8 cellular contexts compared by ENCODE assay signal in genomic region chr4:140252742-140253555, GRCh38.
DNase-seq lines count a peak whose midpoint lies in the region; ATAC-seq and TF ChIP-seq lines count a peak whose summit lies in the region.

No MANE protein-coding gene starts in this region.

- H3K9ac ChIP-seq in OCI-LY1 (ENCODE audit: low read length) (peak overlapping the region; percentile 25; the same call in 1 of the 2 replicates), mucosa of stomach (ENCODE audit: low read length) (peak overlapping the region; percentile 77)

- peak overlapping the region; percentile 63 for H3K4me2 ChIP-seq in OCI-LY1 (ENCODE audit: low read length)

- no peaks in the 10 kb centered on the region for H3K36me3 Mint-ChIP-seq in stimulated activated effector memory CD8-positive, alpha-beta T cell treated with anti-CD3 and anti-CD28 coated beads, Interleukin-12 subunit alpha, Interleukin-12 subunit beta, amount 100 ng/mL, for 72 hours

- H3K4me3 ChIP-seq in AG04449 (ENCODE audit: low read depth, low read length) (peak overlapping the region; percentile 59), OCI-LY1 (ENCODE audit: low read depth, low read length, poor library complexity, severe bottlenecking) (peak overlapping the region; percentile 56), mucosa of stomach (ENCODE audit: low read length) (no peak overlapping the region)

- H3K27me3 ChIP-seq in OCI-LY1 (ENCODE audit: insufficient read depth, low read length) = no peaks in the 10 kb centered on the region; the same call in 1 of the 2 replicates
- H3K27me3 ChIP-seq in mucosa of stomach (ENCODE audit: control insufficient read depth, insufficient read depth, low read length) = no peaks in the 10 kb centered on the region

- CTCF ChIA-PET in AG04449 (lab: Yijun Ruan, JAX) = interaction anchor here (0.6 to 6.9 kb wide), 38 partner anchors 8 to 650 kb away, joined by 3 to 71 read pairs (median 4); partner anchors contain the start of genes MAML3 and MGST2

- no peaks in the 10 kb centered on the region for H3F3A ChIP-seq in OCI-LY1 (ENCODE audit: insufficient read depth, low read length)

- POLR2A ChIA-PET in AG04449 (lab: Yijun Ruan, JAX) = interaction anchor here (1.5 to 2.3 kb wide), 2 partner anchors 99 to 102 kb away, joined by 4 to 10 read pairs; partner anchors contain the start of gene MAML3

- peak; percentile 80 for ATAC-seq in GM18909 (IDR thresholded peaks at IDR 0.05; ENCODE audit: poor library complexity, unreplicated experiment)
- ATAC-seq in esophagus mucosa = peak; percentile 84
- ATAC-seq in stimulated activated effector memory CD8-positive, alpha-beta T cell treated with anti-CD3 and anti-CD28 coated beads, Interleukin-12 subunit alpha, Interleukin-12 subunit beta, amount 100 ng/mL, for 72 hours = peak; percentile 67

- H2AFZ ChIP-seq in OCI-LY1 (ENCODE audit: low read length) = no peak overlapping the region

- H4K20me1 ChIP-seq in OCI-LY1 (ENCODE audit: insufficient read depth, low read length) = no peaks in the 10 kb centered on the region

- DNase-seq in AG04449 (ENCODE audit: low read depth, low spot score) = no peak
- DNase-seq in HT-29 (ENCODE audit: low spot score) = peak; percentile 75
- DNase-seq in activated T-cell treated with anti-CD3 and anti-CD28 coated beads, Interleukin-2, amount 50 U/mL, for 48 hours = peak; percentile 67 to 75
- DNase-seq in stimulated activated effector memory CD8-positive, alpha-beta T cell treated with anti-CD3 and anti-CD28 coated beads, Interleukin-12 subunit alpha, Interleukin-12 subunit beta, amount 100 ng/mL, for 72 hours (ENCODE audit: low spot score in 2 of 2) = peak; percentile 58 to 75

- H3K27ac Mint-ChIP-seq in stimulated activated effector memory CD8-positive, alpha-beta T cell treated with anti-CD3 and anti-CD28 coated beads, Interleukin-12 subunit alpha, Interleukin-12 subunit beta, amount 100 ng/mL, for 72 hours = no peak overlapping the region

- H3K4me1 ChIP-seq in OCI-LY1 (ENCODE audit: insufficient read depth, low read length, severe bottlenecking) (peaks cover 10% of the 10 kb centered on the region), mucosa of stomach (ENCODE audit: control insufficient read depth, insufficient read depth, low read length) (peaks cover 15% of the 10 kb centered on the region)

- H3K4me3 Mint-ChIP-seq in stimulated activated effector memory CD8-positive, alpha-beta T cell treated with anti-CD3 and anti-CD28 coated beads, Interleukin-12 subunit alpha, Interleukin-12 subunit beta, amount 100 ng/mL, for 72 hours = peak overlapping the region; percentile 24

- H3K9me2 ChIP-seq in OCI-LY1 (ENCODE audit: low read depth, low read length) = no peaks in the 10 kb centered on the region

- H3K4me1 Mint-ChIP-seq in stimulated activated effector memory CD8-positive, alpha-beta T cell treated with anti-CD3 and anti-CD28 coated beads, Interleukin-12 subunit alpha, Interleukin-12 subunit beta, amount 100 ng/mL, for 72 hours = peaks cover 32% of the 10 kb centered on the region

- no peak overlapping the region for H3K27ac ChIP-seq in OCI-LY1 (ENCODE audit: low read depth, low read length, poor library complexity, severe bottlenecking)

- no peaks in the 10 kb centered on the region for H3K79me2 ChIP-seq in OCI-LY1 (ENCODE audit: insufficient read depth, low read length)

- no peaks in the 10 kb centered on the region for H3K36me3 ChIP-seq in OCI-LY1 (ENCODE audit: insufficient read depth, low read length)
- no peaks in the 10 kb centered on the region for H3K36me3 ChIP-seq in mucosa of stomach (ENCODE audit: control insufficient read depth, insufficient read depth, low read length)

- H3K9me3 Mint-ChIP-seq in stimulated activated effector memory CD8-positive, alpha-beta T cell treated with anti-CD3 and anti-CD28 coated beads, Interleukin-12 subunit alpha, Interleukin-12 subunit beta, amount 100 ng/mL, for 72 hours = no peaks in the 10 kb centered on the region

- H3K9me3 ChIP-seq in OCI-LY1 (ENCODE audit: low read length) (no peaks in the 10 kb centered on the region), mucosa of stomach (ENCODE audit: control insufficient read depth, low read length) (no peaks in the 10 kb centered on the region)

- TF ChIP-seq CTCF in AG04449 (IDR thresholded peaks at IDR 0.05; ENCODE audit: insufficient read depth, low read length, missing control alignments) (peak; percentile 88), OCI-LY1 (IDR thresholded peaks at IDR 0.05; ENCODE audit: low read length) (peak; percentile 93)
